16 cellular contexts compared by ENCODE assay signal in the genomic region with DNA sequence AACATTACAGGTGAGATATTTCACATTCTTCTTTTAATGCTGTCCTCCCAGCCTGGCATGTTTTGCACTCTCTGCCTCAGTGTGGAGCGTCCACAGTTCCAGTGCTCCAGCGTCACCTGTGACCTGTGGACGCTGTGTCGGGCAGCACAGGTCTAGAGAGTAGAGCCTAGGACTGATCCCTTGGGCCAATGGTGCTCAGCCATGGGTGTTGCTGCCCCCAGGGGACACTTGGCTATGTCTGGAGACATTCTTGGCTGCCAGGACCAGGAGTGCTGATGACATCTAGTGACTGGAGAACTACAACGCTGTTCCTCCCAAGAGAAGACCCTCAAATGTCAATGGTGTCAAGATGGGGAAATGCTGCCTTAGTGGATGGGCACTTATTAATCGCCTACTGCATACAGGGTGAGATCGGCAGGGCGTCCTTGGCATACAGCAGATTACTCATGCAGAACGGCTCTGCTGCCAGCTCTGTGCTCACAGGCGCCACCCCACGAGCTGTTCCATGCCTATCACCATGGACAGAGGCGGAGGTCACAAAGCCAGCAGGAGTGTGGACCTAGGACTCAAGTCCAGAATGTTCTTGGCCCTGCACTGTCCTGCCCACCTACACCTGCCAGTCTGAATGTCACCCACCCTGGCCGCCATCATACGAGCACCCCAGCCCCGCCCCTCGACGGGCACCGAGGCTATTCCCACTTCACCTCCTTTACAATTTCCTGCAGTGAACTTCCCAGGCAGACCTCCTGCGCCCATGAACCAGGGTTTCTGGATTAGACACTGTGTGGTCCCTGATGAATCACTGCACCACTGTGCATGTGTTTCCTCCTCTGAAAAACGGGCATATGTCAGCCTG. TPM values are rescaled to one million over a fixed set of nuclear protein-coding genes. Genes with fewer than 3 reads are reported as not detected.
DNase-seq lines count a peak whose midpoint lies in the region; ATAC-seq and TF ChIP-seq lines count a peak whose summit lies in the region.
"Had no signal": no experiment of that assay in that cellular context is flagged by ENCODE, and none has a peak within 500 bp of the region (broad histone marks: within the 10 kb centered on the region; RNA-seq: fewer than 3 reads in every experiment).

No MANE protein-coding gene starts in this region.

- peaks cover 8% of the 10 kb centered on the region for H3K9me3 Mint-ChIP-seq in chondrocyte (ENCODE audit: low read depth)

- H3K27me3 Mint-ChIP-seq in chondrocyte (ENCODE audit: low read depth), result no peaks in the 10 kb centered on the region

- peaks cover 3% of the 10 kb centered on the region for H3K36me3 Mint-ChIP-seq in chondrocyte (ENCODE audit: low read depth)

- POLR2A ChIA-PET in A673 (lab: Charles Lee; ENCODE audit: low non-redundant PET), result no interaction called here

- H3K4me3 Mint-ChIP-seq in chondrocyte (ENCODE audit: unreplicated experiment), result no peak overlapping the region

- WGBS in right lobe of liver (ENCODE audit: insufficient coverage, low coverage, low lambda C conversion rate, missing lambda C conversion rate), result 50% methylated on average over 10 of the region's 20 CpGs

- intact Hi-C loops in A673 (cut with micrococcal nuclease; ENCODE audit: unreplicated experiment) (loop anchor here (10.0 kb wide), 1 partner anchor 78 kb away; a partner anchor contains a TSS), right lobe of liver (cut with DNase I) (no loop called here), lower lobe of right lung (cut with DNase I) (no loop called here)

- H3K4me3 ChIP-seq in A673 (ENCODE audit: low read depth, low read length, poor library complexity, severe bottlenecking) (no peak overlapping the region), LNCaP clone FGC (ENCODE audit: low read depth, low read length) (no peak overlapping the region), right lobe of liver (no peak overlapping the region), lower lobe of right lung (no peak overlapping the region)
- H3K4me3 ChIP-seq: SJSA1 had no signal

- no TSS peak for BruUV-seq in A673 (replicated peaks; lab: Mats Ljungman, UMichigan)

- DNase-seq in A673 (ENCODE audit: low spot score) (no peak), LNCaP clone FGC (ENCODE audit: low read depth) (no peak), chondrocyte (ENCODE audit: low spot score) (no peak), right lobe of liver (no peak), NCI-H748 (lab: John Stamatoyannopoulos, UW; ENCODE audit: unreplicated experiment) (no peak), NCI-H187 (lab: John Stamatoyannopoulos, UW) (no peak), LoVo (ENCODE audit: low spot score) (no peak), lower lobe of right lung (no peak)
- DNase-seq: DMS 273 treated with DMSO at 0.1 percent for 48 hours; mesendoderm; NCI-H2171; nucleus accumbens; stimulated activated naive CD8-positive, alpha-beta T cell treated with anti-CD3 and anti-CD28 coated beads, Interleukin-15, Interleukin-2, amounts not matched to agents 100 U/mL and 50 U/mL, for 24 hours had no signal

- TF ChIP-seq CTCF in A673 (conservative IDR thresholded peaks at IDR 0.05; ENCODE audit: low read depth, low read length) (peak; percentile 28; the same call in 1 of the 2 replicates), LNCaP clone FGC (IDR thresholded peaks at IDR 0.05; ENCODE audit: control insufficient read depth, extremely low read depth, insufficient read depth) (0 out of 2 replicates have a peak, but pooled peaks have one; percentile 7), chondrocyte (IDR thresholded peaks at IDR 0.05) (peak; percentile 17), right lobe of liver (IDR thresholded peaks at IDR 0.05) (peak in 1 of 4 donors; percentile 11), lower lobe of right lung (IDR thresholded peaks at IDR 0.05) (no peak)

- H3K4me1 ChIP-seq in A673 (ENCODE audit: insufficient read depth, low read length, poor library complexity, severe bottlenecking), result peaks cover 10% of the 10 kb centered on the region
- H3K4me1 ChIP-seq in right lobe of liver, result peaks cover 0 to 2% (median 0%) of the 10 kb centered on the region in 4 donors
- H3K4me1 ChIP-seq in lower lobe of right lung, result peaks cover 7% of the 10 kb centered on the region

- peak; percentile 15 to 46 (median 32) for ATAC-seq in right lobe of liver
- ATAC-seq in lower lobe of right lung, result no peak
- ATAC-seq: stimulated activated naive CD8-positive, alpha-beta T cell treated with anti-CD3 and anti-CD28 coated beads, Interleukin-15, Interleukin-2, amounts not matched to agents 100 U/mL and 50 U/mL, for 24 hours had no signal

- no peaks in the 10 kb centered on the region for H3K36me3 ChIP-seq in A673 (ENCODE audit: insufficient read depth, low read length, poor library complexity, severe bottlenecking)
- H3K36me3 ChIP-seq in right lobe of liver, result no peaks in the 10 kb centered on the region
- H3K36me3 ChIP-seq in lower lobe of right lung, result no peaks in the 10 kb centered on the region
- H3K36me3 ChIP-seq: SJSA1 had no signal

- H3K4me1 Mint-ChIP-seq in chondrocyte (ENCODE audit: low read depth), result peaks cover 17% of the 10 kb centered on the region

- CTCF ChIA-PET in A673 (lab: Charles Lee), result no interaction called here

- H3K27me3 ChIP-seq in A673 (replicated peaks; ENCODE audit: insufficient read depth, low read depth, low read length, poor library complexity) (peaks cover 21% of the 10 kb centered on the region), right lobe of liver (no peaks in the 10 kb centered on the region), lower lobe of right lung (ENCODE audit: low read depth) (peaks cover 20% of the 10 kb centered on the region)

- no peak overlapping the region for H3K27ac Mint-ChIP-seq in chondrocyte (ENCODE audit: unreplicated experiment)

- H3K9me3 ChIP-seq in A673 (ENCODE audit: low read depth, low read length, poor library complexity, severe bottlenecking) (no peaks in the 10 kb centered on the region), right lobe of liver (no peaks in the 10 kb centered on the region), lower lobe of right lung (no peaks in the 10 kb centered on the region)
- H3K9me3 ChIP-seq: SJSA1 had no signal

- no peak for TF ChIP-seq POLR2A in right lobe of liver (IDR thresholded peaks at IDR 0.05)

- H3K27ac ChIP-seq in A673 (ENCODE audit: low read depth, low read length, poor library complexity, severe bottlenecking) (no peak overlapping the region), right lobe of liver (no peak overlapping the region), lower lobe of right lung (no peak overlapping the region)
- H3K27ac ChIP-seq: SJSA1 had no signal

RNA-seq across cellular contexts. Expression of a gene that starts 13.9 kb away (rescaled TPM):
- total RNA-seq in A673 (2021) (0.59 and 0.84 TPM in 2 replicates), chondrocyte (0.59 to 0.92 TPM (median 0.62 TPM) in 3 replicates), right lobe of liver (under 1 TPM; 0.11 to 0.69 (median 0.31) TPM), lower lobe of right lung (0.92 TPM)
- total RNA-seq: M059J, SJSA1 had no signal

RNA-seq across cellular contexts. Expression of a gene that starts 21.6 kb away (rescaled TPM):
- 1.1 and 2.0 TPM in 2 replicates for total RNA-seq in A673 (2021)
- total RNA-seq in chondrocyte, result 26.9 to 50.9 TPM (median 47.8 TPM) in 3 replicates
- 10 to 100 TPM; 48.4 to 69.9 (median 59.1) TPM for total RNA-seq in right lobe of liver
- total RNA-seq in lower lobe of right lung, result 24.0 TPM
- total RNA-seq: activated CD8-positive, alpha-beta memory T cell treated with anti-CD3 and anti-CD28 coated beads for 36 hours; SJSA1 had no signal

RNA-seq across cellular contexts. Expression of a gene that starts 24.9 kb away (rescaled TPM):
- total RNA-seq in A673 (2021) (20.7 and 22.2 TPM in 2 replicates), chondrocyte (18.3 to 22.6 TPM (median 21.3 TPM) in 3 replicates), right lobe of liver (10 to 100 TPM in 3 of 6 experiments, 1 to 10 TPM in 3; 8.2 to 42.2 (median 10.3) TPM), lower lobe of right lung (18.8 TPM)

RNA-seq across cellular contexts. Expression of a gene that starts 49.1 kb away (rescaled TPM):
- total RNA-seq in A673 (2021) (109 and 113 TPM in 2 replicates), chondrocyte (41.4 to 71.1 TPM (median 66.9 TPM) in 3 replicates), right lobe of liver (10 to 100 TPM; 44.8 to 81.8 (median 49.5) TPM), lower lobe of right lung (40.0 TPM)

Comparison
In these comparisons a context has a peak if more than half of its experiments do, and no peak if none do; other contexts are left out.
1. ATAC-seq: peak in right lobe of liver (4 of 4); none in lower lobe of right lung (0 of 2).